2 cellular contexts compared by ENCODE assay signal in genomic region chr20:34209111-34209510, GRCh38.
A peak's percentile ranks its signal among the peaks of the same experiment; 100 is the strongest.
TF ChIP-seq lines count a peak whose summit lies in the region.

No MANE protein-coding gene starts in this region.

TF ChIP-seq in HepG2, 621 proteins besides CTCF, POLR2A, EP300 and RAD21:
- TF ChIP-seq ZNF768 (CRISPR knock-in tag; IDR thresholded peaks at IDR 0.05) (0 out of 2 replicates have a peak, but pooled peaks have one; percentile 18), CEBPG (CRISPR knock-in tag; IDR thresholded peaks at IDR 0.05) (no peak), ZNF687 (CRISPR knock-in tag; IDR thresholded peaks at IDR 0.05) (0 out of 2 replicates have a peak, but pooled peaks have one; percentile 0)
TF ChIP-seq in HepG2: peak in this region for 2.

TF ChIP-seq in H1, 55 proteins besides CTCF, POLR2A, EP300 and RAD21:
- no peak for TF ChIP-seq SAP30 (IDR thresholded peaks at IDR 0.05; ENCODE audit: insufficient read depth, insufficient replicate concordance, low read length)
- no peak for TF ChIP-seq EGR1 (IDR thresholded peaks at IDR 0.05; ENCODE audit: borderline replicate concordance, low read depth, low read length)
- no peak for TF ChIP-seq HDAC6 (IDR thresholded peaks at IDR 0.05; ENCODE audit: low read depth, low read length)
- TF ChIP-seq BRCA1 (IDR thresholded peaks at IDR 0.05; ENCODE audit: low read depth, low read length) = no peak
- TF ChIP-seq BACH1 (IDR thresholded peaks at IDR 0.05; ENCODE audit: low read length) = no peak
